1 cellular context compared by ENCODE assay signal in genomic region chr20:36836591-36837329, GRCh38.
TF ChIP-seq lines count a peak whose summit lies in the region.

No MANE protein-coding gene starts in this region.

TF ChIP-seq in HepG2, 621 proteins besides CTCF, POLR2A, EP300 and RAD21 (continued from another document and continues in another):
- TF ChIP-seq NCOR1 (IDR thresholded peaks at IDR 0.05; ENCODE audit: borderline replicate concordance, low read length) = no peak
- no peak for TF ChIP-seq ZFP36 (IDR thresholded peaks at IDR 0.05; ENCODE audit: borderline replicate concordance, low read depth, low read length, partially characterized antibody)
- no peak for TF ChIP-seq RFX5 (IDR thresholded peaks at IDR 0.05; ENCODE audit: low read depth, low read length)
- TF ChIP-seq SP2 (CRISPR knock-in tag; IDR thresholded peaks at IDR 0.05) = no peak
- TF ChIP-seq ZBTB1 (CRISPR knock-in tag; IDR thresholded peaks at IDR 0.05; ENCODE audit: borderline replicate concordance) = no peak
- TF ChIP-seq HNRNPK (IDR thresholded peaks at IDR 0.05; ENCODE audit: low read depth, low read length, poor library complexity, severe bottlenecking) = no peak
- TF ChIP-seq ZBTB8A (CRISPR knock-in tag; IDR thresholded peaks at IDR 0.05; ENCODE audit: borderline replicate concordance, low read depth) = no peak
- TF ChIP-seq, protein P1, sequence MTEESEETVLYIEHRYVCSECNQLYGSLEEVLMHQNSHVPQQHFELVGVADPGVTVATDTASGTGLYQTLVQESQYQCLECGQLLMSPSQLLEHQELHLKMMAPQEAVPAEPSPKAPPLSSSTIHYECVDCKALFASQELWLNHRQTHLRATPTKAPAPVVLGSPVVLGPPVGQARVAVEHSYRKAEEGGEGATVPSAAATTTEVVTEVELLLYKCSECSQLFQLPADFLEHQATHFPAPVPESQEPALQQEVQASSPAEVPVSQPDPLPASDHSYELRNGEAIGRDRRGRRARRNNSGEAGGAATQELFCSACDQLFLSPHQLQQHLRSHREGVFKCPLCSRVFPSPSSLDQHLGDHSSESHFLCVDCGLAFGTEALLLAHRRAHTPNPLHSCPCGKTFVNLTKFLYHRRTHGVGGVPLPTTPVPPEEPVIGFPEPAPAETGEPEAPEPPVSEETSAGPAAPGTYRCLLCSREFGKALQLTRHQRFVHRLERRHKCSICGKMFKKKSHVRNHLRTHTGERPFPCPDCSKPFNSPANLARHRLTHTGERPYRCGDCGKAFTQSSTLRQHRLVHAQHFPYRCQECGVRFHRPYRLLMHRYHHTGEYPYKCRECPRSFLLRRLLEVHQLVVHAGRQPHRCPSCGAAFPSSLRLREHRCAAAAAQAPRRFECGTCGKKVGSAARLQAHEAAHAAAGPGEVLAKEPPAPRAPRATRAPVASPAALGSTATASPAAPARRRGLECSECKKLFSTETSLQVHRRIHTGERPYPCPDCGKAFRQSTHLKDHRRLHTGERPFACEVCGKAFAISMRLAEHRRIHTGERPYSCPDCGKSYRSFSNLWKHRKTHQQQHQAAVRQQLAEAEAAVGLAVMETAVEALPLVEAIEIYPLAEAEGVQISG (CRISPR knock-in tag; IDR thresholded peaks at IDR 0.05) = peak; percentile 28; the same call in 1 of the 2 replicates
- TF ChIP-seq SALL1 (CRISPR knock-in tag; IDR thresholded peaks at IDR 0.05) = peak; percentile 48; the same call in 1 of the 2 replicates
- TF ChIP-seq ZMYM2 (CRISPR knock-in tag; IDR thresholded peaks at IDR 0.05) = peak; percentile 78
- TF ChIP-seq, protein P2, sequence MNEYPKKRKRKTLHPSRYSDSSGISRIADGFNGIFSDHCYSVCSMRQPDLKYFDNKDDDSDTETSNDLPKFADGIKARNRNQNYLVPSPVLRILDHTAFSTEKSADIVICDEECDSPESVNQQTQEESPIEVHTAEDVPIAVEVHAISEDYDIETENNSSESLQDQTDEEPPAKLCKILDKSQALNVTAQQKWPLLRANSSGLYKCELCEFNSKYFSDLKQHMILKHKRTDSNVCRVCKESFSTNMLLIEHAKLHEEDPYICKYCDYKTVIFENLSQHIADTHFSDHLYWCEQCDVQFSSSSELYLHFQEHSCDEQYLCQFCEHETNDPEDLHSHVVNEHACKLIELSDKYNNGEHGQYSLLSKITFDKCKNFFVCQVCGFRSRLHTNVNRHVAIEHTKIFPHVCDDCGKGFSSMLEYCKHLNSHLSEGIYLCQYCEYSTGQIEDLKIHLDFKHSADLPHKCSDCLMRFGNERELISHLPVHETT (CRISPR knock-in tag; conservative IDR thresholded peaks at IDR 0.05) = peak; percentile 44; the same call in 1 of the 2 replicates
- peak; percentile 85 for TF ChIP-seq ZBTB38 (CRISPR knock-in tag; IDR thresholded peaks at IDR 0.05)
- TF ChIP-seq ZNF792 (CRISPR knock-in tag; IDR thresholded peaks at IDR 0.05) = peak; percentile 43; the same call in 1 of the 2 replicates
- no peak; the same call in 1 of the 2 replicates for TF ChIP-seq FOSL2 (CRISPR knock-in tag; IDR thresholded peaks at IDR 0.05)
- no peak for TF ChIP-seq ZNF790 (CRISPR knock-in tag; IDR thresholded peaks at IDR 0.05; ENCODE audit: borderline replicate concordance)
- TF ChIP-seq FOXJ3 (CRISPR knock-in tag; IDR thresholded peaks at IDR 0.05; ENCODE audit: borderline replicate concordance) = 0 out of 2 replicates have a peak, but pooled peaks have one; percentile 25
- TF ChIP-seq ARHGAP35 (CRISPR knock-in tag; IDR thresholded peaks at IDR 0.05; ENCODE audit: borderline replicate concordance) = no peak
- TF ChIP-seq NAIF1 (CRISPR knock-in tag; IDR thresholded peaks at IDR 0.05; ENCODE audit: borderline replicate concordance) = no peak
- TF ChIP-seq ZBTB40 (IDR thresholded peaks at IDR 0.05) = no peak
- TF ChIP-seq ZBTB40 (CRISPR knock-in tag; IDR thresholded peaks at IDR 0.05) = peak; percentile 22; the same call in 1 of the 2 replicates
- TF ChIP-seq POLR2G (IDR thresholded peaks at IDR 0.05; ENCODE audit: low read depth, low read length) = no peak
- no peak for TF ChIP-seq NR2F6 (IDR thresholded peaks at IDR 0.05)
- peak; percentile 83; the same call in 1 of the 2 replicates for TF ChIP-seq NR2F6 (CRISPR knock-in tag; IDR thresholded peaks at IDR 0.05)
- TF ChIP-seq CEBPZ (IDR thresholded peaks at IDR 0.05; ENCODE audit: low read length) = no peak
- no peak for TF ChIP-seq HHEX (CRISPR knock-in tag; IDR thresholded peaks at IDR 0.05)
- TF ChIP-seq ZNF570 (CRISPR knock-in tag; IDR thresholded peaks at IDR 0.05; ENCODE audit: borderline replicate concordance) = no peak
- TF ChIP-seq CENPT (CRISPR knock-in tag; IDR thresholded peaks at IDR 0.05; ENCODE audit: low read depth) = no peak
- TF ChIP-seq, protein P3, sequence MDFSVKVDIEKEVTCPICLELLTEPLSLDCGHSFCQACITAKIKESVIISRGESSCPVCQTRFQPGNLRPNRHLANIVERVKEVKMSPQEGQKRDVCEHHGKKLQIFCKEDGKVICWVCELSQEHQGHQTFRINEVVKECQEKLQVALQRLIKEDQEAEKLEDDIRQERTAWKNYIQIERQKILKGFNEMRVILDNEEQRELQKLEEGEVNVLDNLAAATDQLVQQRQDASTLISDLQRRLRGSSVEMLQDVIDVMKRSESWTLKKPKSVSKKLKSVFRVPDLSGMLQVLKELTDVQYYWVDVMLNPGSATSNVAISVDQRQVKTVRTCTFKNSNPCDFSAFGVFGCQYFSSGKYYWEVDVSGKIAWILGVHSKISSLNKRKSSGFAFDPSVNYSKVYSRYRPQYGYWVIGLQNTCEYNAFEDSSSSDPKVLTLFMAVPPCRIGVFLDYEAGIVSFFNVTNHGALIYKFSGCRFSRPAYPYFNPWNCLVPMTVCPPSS (IDR thresholded peaks at IDR 0.05) = no peak
- no peak for TF ChIP-seq FOSL1 (CRISPR knock-in tag; IDR thresholded peaks at IDR 0.05; ENCODE audit: borderline replicate concordance)
- no peak; the same call in 1 of the 2 replicates for TF ChIP-seq FOXM1 (CRISPR knock-in tag; IDR thresholded peaks at IDR 0.05)
- peak; percentile 53 for TF ChIP-seq PHF5A (CRISPR knock-in tag; IDR thresholded peaks at IDR 0.05; ENCODE audit: low read depth, unreplicated experiment)
- no peak for TF ChIP-seq MED13 (CRISPR knock-in tag; IDR thresholded peaks at IDR 0.05)
- TF ChIP-seq ZSCAN30 (CRISPR knock-in tag; IDR thresholded peaks at IDR 0.05) = peak; percentile 15; the same call in 1 of the 2 replicates
- TF ChIP-seq PRPF4 (IDR thresholded peaks at IDR 0.05; ENCODE audit: low read depth, low read length, poor library complexity, severe bottlenecking) = no peak
- TF ChIP-seq, protein P4, sequence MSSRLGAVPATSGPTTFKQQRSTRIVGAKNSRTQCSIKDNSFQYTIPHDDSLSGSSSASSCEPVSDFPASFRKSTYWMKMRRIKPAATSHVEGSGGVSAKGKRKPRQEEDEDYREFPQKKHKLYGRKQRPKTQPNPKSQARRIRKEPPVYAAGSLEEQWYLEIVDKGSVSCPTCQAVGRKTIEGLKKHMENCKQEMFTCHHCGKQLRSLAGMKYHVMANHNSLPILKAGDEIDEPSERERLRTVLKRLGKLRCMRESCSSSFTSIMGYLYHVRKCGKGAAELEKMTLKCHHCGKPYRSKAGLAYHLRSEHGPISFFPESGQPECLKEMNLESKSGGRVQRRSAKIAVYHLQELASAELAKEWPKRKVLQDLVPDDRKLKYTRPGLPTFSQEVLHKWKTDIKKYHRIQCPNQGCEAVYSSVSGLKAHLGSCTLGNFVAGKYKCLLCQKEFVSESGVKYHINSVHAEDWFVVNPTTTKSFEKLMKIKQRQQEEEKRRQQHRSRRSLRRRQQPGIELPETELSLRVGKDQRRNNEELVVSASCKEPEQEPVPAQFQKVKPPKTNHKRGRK (CRISPR knock-in tag; IDR thresholded peaks at IDR 0.05) = no peak
- no peak for TF ChIP-seq E2F5 (CRISPR knock-in tag; conservative IDR thresholded peaks at IDR 0.05)
- TF ChIP-seq NCOA2 (CRISPR knock-in tag; IDR thresholded peaks at IDR 0.05) = peak; percentile 29; the same call in 1 of the 2 replicates
- no peak for TF ChIP-seq MBD4 (IDR thresholded peaks at IDR 0.05; ENCODE audit: borderline replicate concordance, low read length)
- TF ChIP-seq ZNF256 (CRISPR knock-in tag; conservative IDR thresholded peaks at IDR 0.05) = no peak
- TF ChIP-seq KDM5A (IDR thresholded peaks at IDR 0.05; ENCODE audit: borderline replicate concordance, low read length) = no peak
- TF ChIP-seq ZSCAN12 (CRISPR knock-in tag; IDR thresholded peaks at IDR 0.05) = no peak
- no peak for TF ChIP-seq ZNF510 (CRISPR knock-in tag; IDR thresholded peaks at IDR 0.05; ENCODE audit: low read depth)
- no peak for TF ChIP-seq ZNF761 (CRISPR knock-in tag; conservative IDR thresholded peaks at IDR 0.05)
- TF ChIP-seq MIER3 (CRISPR knock-in tag; IDR thresholded peaks at IDR 0.05; ENCODE audit: borderline replicate concordance) = no peak
- TF ChIP-seq KMT2A (CRISPR knock-in tag; IDR thresholded peaks at IDR 0.05) = no peak
- no peak for TF ChIP-seq ZNF75D (CRISPR knock-in tag; IDR thresholded peaks at IDR 0.05; ENCODE audit: borderline replicate concordance)
